27 cellular contexts compared by ENCODE assay signal in the genomic region with DNA sequence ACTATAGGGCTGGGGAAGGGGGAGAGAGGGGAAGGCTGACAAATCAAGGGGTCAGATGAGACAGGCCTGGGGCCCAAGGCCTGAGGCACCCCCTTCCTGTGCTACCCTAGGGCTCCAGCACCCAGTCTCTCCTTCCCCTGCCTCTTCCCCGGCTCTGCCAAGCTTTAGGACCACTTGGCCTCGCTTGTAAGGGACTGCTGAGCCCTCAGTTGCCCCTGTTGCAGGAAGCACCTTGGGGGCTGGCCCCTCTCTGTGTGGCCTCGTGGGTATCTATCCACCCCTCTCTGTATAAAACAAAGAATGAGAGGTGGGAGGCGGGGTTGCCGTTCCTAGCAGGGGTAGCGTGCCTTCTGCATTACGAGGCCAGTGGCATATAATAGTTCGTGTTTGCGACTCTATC. TPM values are rescaled to one million over a fixed set of nuclear protein-coding genes. Genes with fewer than 3 reads are reported as not detected.
"Had no signal": no experiment of that assay in that cellular context is flagged by ENCODE, and none has a peak within 500 bp of the region (broad histone marks: within the 10 kb centered on the region; RNA-seq: fewer than 3 reads in every experiment).

No MANE protein-coding gene starts in this region.

- H3K27me3 Mint-ChIP-seq: stimulated activated naive CD8-positive, alpha-beta T cell treated with anti-CD3 and anti-CD28 coated beads, Interleukin-15, Interleukin-2, amounts not matched to agents 100 ng/mL and 50 ng/mL, for 24 hours had no signal

- H3K27me3 ChIP-seq: heart left ventricle, ovary, right atrium auricular region, right lobe of liver, thyroid gland, upper lobe of right lung had no signal

- H3K4me1 Mint-ChIP-seq: naive thymus-derived CD8-positive, alpha-beta T cell; stimulated activated naive B cell treated with anti-CD40 and anti-IgM and Interleukin-4, amounts not matched to agents 10 μg/mL and 1 μg/mL and 100 μg/mL, for 72 hours had no signal

- H3K36me3 ChIP-seq: heart left ventricle, lower lobe of right lung, ovary, right atrium auricular region, right lobe of liver, thyroid gland, upper lobe of right lung had no signal

- H3K4me1 ChIP-seq: right lobe of liver, upper lobe of right lung had no signal

- H3K4me3 ChIP-seq: heart left ventricle, hepatocyte, lower lobe of right lung, ovary, right atrium auricular region, right lobe of liver, smooth muscle cell, thyroid gland, upper lobe of right lung had no signal

- H3K36me3 Mint-ChIP-seq: naive thymus-derived CD8-positive, alpha-beta T cell; stimulated activated naive B cell treated with anti-CD40 and anti-IgM and Interleukin-4, amounts not matched to agents 10 μg/mL and 1 μg/mL and 100 μg/mL, for 72 hours had no signal

- H3K9me3 Mint-ChIP-seq: naive thymus-derived CD8-positive, alpha-beta T cell; nephron; neural crest cell; stimulated activated naive B cell treated with anti-CD40 and anti-IgM and Interleukin-4, amounts not matched to agents 10 μg/mL and 1 μg/mL and 100 μg/mL, for 72 hours; stimulated activated naive CD8-positive, alpha-beta T cell treated with anti-CD3 and anti-CD28 coated beads, Interleukin-15, Interleukin-2, amounts not matched to agents 100 ng/mL and 50 ng/mL, for 24 hours had no signal

- H3K9me3 ChIP-seq: heart left ventricle, lower lobe of right lung, ovary, right atrium auricular region, right lobe of liver, thyroid gland, upper lobe of right lung had no signal

- ATAC-seq: heart left ventricle; left lobe of liver; lower lobe of right lung; naive thymus-derived CD8-positive, alpha-beta T cell; right lobe of liver; stimulated activated naive B cell treated with anti-CD40 and anti-IgM and Interleukin-4, amounts not matched to agents 10 μg/mL and 1 μg/mL and 100 μg/mL, for 72 hours; upper lobe of right lung had no signal

- H3K27ac Mint-ChIP-seq: naive thymus-derived CD8-positive, alpha-beta T cell; progenitor cell of endocrine pancreas; stimulated activated naive B cell treated with anti-CD40 and anti-IgM and Interleukin-4, amounts not matched to agents 10 μg/mL and 1 μg/mL and 100 μg/mL, for 72 hours; stimulated activated naive CD8-positive, alpha-beta T cell treated with anti-CD3 and anti-CD28 coated beads, Interleukin-15, Interleukin-2, amounts not matched to agents 100 ng/mL and 50 ng/mL, for 24 hours had no signal

- DNase-seq: heart left ventricle; kidney glomerular epithelial cell; left cardiac atrium; lower lobe of right lung; mammary epithelial cell; mesenchymal stem cell; naive thymus-derived CD8-positive, alpha-beta T cell; ovary; right lobe of liver; stimulated activated CD4-positive, alpha-beta T cell treated with anti-CD3 and anti-CD28 coated beads, Interleukin-1b, Interleukin-23, amount 100 ng/mL, for 48 hours; stimulated activated CD4-positive, alpha-beta T cell treated with anti-CD3 and anti-CD28 coated beads, Interleukin-2, amount 100 ng/mL, for 48 hours; stimulated activated CD4-positive, alpha-beta T cell treated with anti-CD3 and anti-CD28 coated beads, Interleukin-4, amount 100 ng/mL, for 4 hours; stimulated activated CD8-positive, alpha-beta memory T cell treated with anti-CD3 and anti-CD28 coated beads, Interleukin-4, amount 100 ng/mL, for 48 hours; stimulated activated naive B cell treated with anti-CD40 and anti-IgM and Interleukin-4, amounts not matched to agents 10 μg/mL and 1 μg/mL and 100 μg/mL, for 72 hours; substantia nigra; thyroid gland; trophoblast cell; upper lobe of right lung had no signal

- H3K27ac ChIP-seq: hepatocyte, lower lobe of right lung, right atrium auricular region, right lobe of liver, upper lobe of right lung had no signal

- H3K4me3 Mint-ChIP-seq: naive thymus-derived CD8-positive, alpha-beta T cell; neural crest cell; stimulated activated naive B cell treated with anti-CD40 and anti-IgM and Interleukin-4, amounts not matched to agents 10 μg/mL and 1 μg/mL and 100 μg/mL, for 72 hours; stimulated activated naive CD8-positive, alpha-beta T cell treated with anti-CD3 and anti-CD28 coated beads, Interleukin-15, Interleukin-2, amounts not matched to agents 100 ng/mL and 50 ng/mL, for 24 hours had no signal

RNA-seq across cellular contexts. Expression of a gene that starts 21.4 kb away (rescaled TPM):
- total RNA-seq: mammary epithelial cell; naive thymus-derived CD8-positive, alpha-beta T cell; pulmonary artery endothelial cell had no signal
- polyA plus RNA-seq: mammary epithelial cell; naive thymus-derived CD8-positive, alpha-beta T cell had no signal
